In genomic region chr15:78727561-78727960, GRCh38 we compare ENCODE assay signal across 21 cellular contexts.
DNase-seq lines count a peak whose midpoint lies in the region; ATAC-seq and TF ChIP-seq lines count a peak whose summit lies in the region.
"Had no signal": no experiment of that assay in that cellular context is flagged by ENCODE, and none has a peak within 500 bp of the region (broad histone marks: within the 10 kb centered on the region; RNA-seq: fewer than 3 reads in every experiment).

No MANE protein-coding gene starts in this region.

- no peak overlapping the region for H3K4me3 ChIP-seq in astrocyte of the spinal cord (ENCODE audit: low read depth, low read length)
- H3K4me3 ChIP-seq: BLaER1 treated with 17β-estradiol and CSF1 and Interleukin-3, amounts not matched to agents 10 nM and 100 nM; esophagus squamous epithelium; GM23248; thoracic aorta had no signal

- DNase-seq in activated CD8-positive, alpha-beta memory T cell treated with anti-CD3 and anti-CD28 coated beads for 24 hours = peak; percentile 40
- no peak for DNase-seq in activated CD8-positive, alpha-beta memory T cell treated with anti-CD3 and anti-CD28 coated beads, Interleukin-2, amount 50 U/mL, for 48 hours
- DNase-seq in astrocyte of the spinal cord (ENCODE audit: low read depth, low spot score) (peak; percentile 47), left lobe of liver (ENCODE audit: low spot score) (peak; percentile 16), occipital lobe (lab: John Stamatoyannopoulos, UW) (no peak), T-helper 2 cell (no peak)
- DNase-seq: activated CD8-positive, alpha-beta T cell treated with anti-CD3 and anti-CD28 coated beads, Interleukin-2, amount 10 ng/mL, durations not matched to agents 7 days and 5 days; caudate nucleus; esophagus squamous epithelium; KG1; natural killer cell; NCI-H1092; NCI-H2029 treated with DMSO at 0.1 percent for 48 hours; NCI-H510A; stimulated activated CD4-positive, alpha-beta T cell treated with anti-CD3 and anti-CD28 coated beads, Interleukin-12 subunit alpha, Interleukin-12 subunit beta, amount 100 ng/mL, for 4 hours; T-helper 1 cell had no signal

- TF ChIP-seq CTCF in astrocyte of the spinal cord (IDR thresholded peaks at IDR 0.05; ENCODE audit: low read depth, low read length) = no peak

- in situ Hi-C loops in astrocyte of the spinal cord (cut with HindIII; ENCODE audit: low sequenced_read_pairs) = no loop called here

- ATAC-seq in left lobe of liver (no peak), GM21576 (IDR thresholded peaks at IDR 0.05; ENCODE audit: unreplicated experiment) (no peak), GM19397 (IDR thresholded peaks at IDR 0.05; ENCODE audit: unreplicated experiment) (no peak)
- ATAC-seq: activated CD8-positive, alpha-beta T cell treated with anti-CD3 and anti-CD28 coated beads, Interleukin-2, amount 10 ng/mL, durations not matched to agents 7 days and 5 days; natural killer cell had no signal

Comparison
In these comparisons a context has a peak if more than half of its experiments do, and no peak if none do; other contexts are left out.
1. DNase-seq: peak in activated CD8-positive, alpha-beta memory T cell treated with anti-CD3 and anti-CD28 coated beads for 24 hours (single experiment), astrocyte of the spinal cord (single experiment) and left lobe of liver (single experiment); none in activated CD8-positive, alpha-beta memory T cell treated with anti-CD3 and anti-CD28 coated beads, Interleukin-2, amount 50 U/mL, for 48 hours (single experiment), occipital lobe (single experiment) and T-helper 2 cell (0 of 5).